ENCODE assay signal across 15 cellular contexts in genomic region chr2:45944075-45944474, GRCh38.
DNase-seq lines count a peak whose midpoint lies in the region; TF ChIP-seq lines count a peak whose summit lies in the region.
"Had no signal": no experiment of that assay in that cellular context is flagged by ENCODE, and none has a peak within 500 bp of the region (broad histone marks: within the 10 kb centered on the region; RNA-seq: fewer than 3 reads in every experiment).

No MANE protein-coding gene starts in this region.

- peaks cover 10% of the 10 kb centered on the region for H3K4me1 Mint-ChIP-seq in endothelial cell (ENCODE audit: unreplicated experiment)

- no peak overlapping the region for H3K4me3 Mint-ChIP-seq in endothelial cell (ENCODE audit: unreplicated experiment)
- H3K4me3 Mint-ChIP-seq: activated B cell treated with CpG ODN at 0.5 μM for 24 hours, memory B cell had no signal

- H3K9ac ChIP-seq in muscle layer of colon (ENCODE audit: low read length): no peak overlapping the region

- peak overlapping the region; percentile 7 for H3K27ac ChIP-seq in muscle layer of colon (ENCODE audit: low read depth, low read length)

- DNase-seq in EL (peak; percentile 86), RKO (ENCODE audit: low spot score) (peak; percentile 57), endothelial cell (ENCODE audit: low spot score) (no peak), NCI-H1048 (lab: John Stamatoyannopoulos, UW) (no peak), NCI-H146 treated with DMSO at 0.1 percent for 48 hours (lab: John Stamatoyannopoulos, UW; ENCODE audit: unreplicated experiment) (no peak), NCI-H2029 treated with DMSO at 0.1 percent for 48 hours (lab: John Stamatoyannopoulos, UW) (no peak)
- DNase-seq in stimulated activated naive CD4-positive, alpha-beta T cell treated with Interleukin-2 at 50 U/mL for 16 hours (lab: John Stamatoyannopoulos, UW): no peak
- DNase-seq: activated B cell treated with CpG ODN at 0.5 μM for 24 hours; activated T-cell treated with anti-CD3 and anti-CD28 coated beads for 4 hours; effector memory CD4-positive, alpha-beta T cell; hippocampal formation; stimulated activated CD4-positive, alpha-beta T cell treated with anti-CD3 and anti-CD28 coated beads, Interleukin-4, amount 100 ng/mL, for 24 hours; stomach had no signal

- no peaks in the 10 kb centered on the region for H3K9me3 ChIP-seq in muscle layer of colon (ENCODE audit: low read length)
- H3K9me3 ChIP-seq: stomach had no signal

- no peak for TF ChIP-seq CTCF in endothelial cell (IDR thresholded peaks at IDR 0.05; ENCODE audit: unreplicated experiment)

- H3K27me3 Mint-ChIP-seq in endothelial cell (ENCODE audit: unreplicated experiment): no peaks in the 10 kb centered on the region
- H3K27me3 Mint-ChIP-seq: activated B cell treated with CpG ODN at 0.5 μM for 24 hours, memory B cell had no signal

- no peak overlapping the region for H3K4me3 ChIP-seq in muscle layer of colon (ENCODE audit: low read depth in 1 of 2, low read length in 2 of 2)
- H3K4me3 ChIP-seq: stomach had no signal

- H3K4me1 ChIP-seq in muscle layer of colon (ENCODE audit: insufficient read depth, low read length): peaks cover 38% of the 10 kb centered on the region

- H3K9me3 Mint-ChIP-seq in endothelial cell (ENCODE audit: unreplicated experiment): no peaks in the 10 kb centered on the region
- H3K9me3 Mint-ChIP-seq: activated B cell treated with CpG ODN at 0.5 μM for 24 hours, memory B cell had no signal

- no peaks in the 10 kb centered on the region for H3K36me3 ChIP-seq in muscle layer of colon (ENCODE audit: insufficient read depth, low read length)
- H3K36me3 ChIP-seq: stomach had no signal

- peak overlapping the region; percentile 58 for H3K27ac Mint-ChIP-seq in endothelial cell (ENCODE audit: unreplicated experiment)
- H3K27ac Mint-ChIP-seq: activated B cell treated with CpG ODN at 0.5 μM for 24 hours, memory B cell had no signal

- no peaks in the 10 kb centered on the region for H3K27me3 ChIP-seq in muscle layer of colon (ENCODE audit: control insufficient read depth in 1 of 2, insufficient read depth in 2 of 2, low read length in 2 of 2)
- H3K27me3 ChIP-seq: stomach had no signal

- H3K36me3 Mint-ChIP-seq in endothelial cell (ENCODE audit: low read depth, unreplicated experiment): no peaks in the 10 kb centered on the region

Comparison
In these comparisons a context has a peak if more than half of its experiments do, and no peak if none do; other contexts are left out.
1. DNase-seq: peak in EL (single experiment) and RKO (single experiment); none in endothelial cell (single experiment), NCI-H1048 (single experiment), stimulated activated naive CD4-positive, alpha-beta T cell treated with Interleukin-2 at 50 U/mL for 16 hours (single experiment), NCI-H146 treated with DMSO at 0.1 percent for 48 hours (single experiment) and NCI-H2029 treated with DMSO at 0.1 percent for 48 hours (single experiment).